In genomic region chr6:69790629-69791028, GRCh38 we compare ENCODE assay signal across 14 cellular contexts. TPM values are rescaled to one million over a fixed set of nuclear protein-coding genes. Genes with fewer than 3 reads are reported as not detected.
A peak's percentile ranks its signal among the peaks of the same experiment; 100 is the strongest.
DNase-seq lines count a peak whose midpoint lies in the region; ATAC-seq, FAIRE-seq and TF ChIP-seq lines count a peak whose summit lies in the region.
"Had no signal": no experiment of that assay in that cellular context is flagged by ENCODE, and none has a peak within 500 bp of the region (broad histone marks: within the 10 kb centered on the region; RNA-seq: fewer than 3 reads in every experiment).

No MANE protein-coding gene starts in this region.

- no peak overlapping the region for H4K8ac ChIP-seq in mesenchymal stem cell (ENCODE audit: low read length)

- H3K9me3 ChIP-seq in mesenchymal stem cell (ENCODE audit: control insufficient read depth, low read length) = no peaks in the 10 kb centered on the region
- H3K9me3 ChIP-seq in small intestine (ENCODE audit: control insufficient read depth, low read depth) = no peaks in the 10 kb centered on the region
- H3K9me3 ChIP-seq: tibial nerve had no signal

- peaks cover 7% of the 10 kb centered on the region for H3K36me3 Mint-ChIP-seq in nephron progenitor cell (ENCODE audit: low read depth)

- no peaks in the 10 kb centered on the region for H3K27me3 ChIP-seq in mesenchymal stem cell (ENCODE audit: control insufficient read depth in 1 of 2, insufficient read depth in 1 of 2, low read length in 2 of 2)
- H3K27me3 ChIP-seq in small intestine (ENCODE audit: control insufficient read depth in 2 of 2, insufficient read depth in 2 of 2, low read length in 2 of 2) = no peaks in the 10 kb centered on the region
- H3K27me3 ChIP-seq: tibial nerve had no signal

- H3K4me1 Mint-ChIP-seq in nephron progenitor cell = peaks cover 15% of the 10 kb centered on the region

- H3K4me3 Mint-ChIP-seq in nephron progenitor cell = no peak overlapping the region

- H3K4me2 ChIP-seq in mesenchymal stem cell (ENCODE audit: low read length, poor library complexity, severe bottlenecking) = peak overlapping the region; percentile 31

- 84% methylated on average over 1 of the region's 2 CpGs for WGBS in mesenchymal stem cell
- 52 to 67% (median 59%) methylated on average over 2 of the region's 2 CpGs for WGBS in small intestine, 3 donors

- no peaks in the 10 kb centered on the region for H3K27me3 Mint-ChIP-seq in nephron progenitor cell (ENCODE audit: low read depth, poor library complexity)

- no peak for FAIRE-seq in small intestine (lab: Jason Lieb, UNC)

- no peak for TF ChIP-seq CTCF in nephron progenitor cell (IDR thresholded peaks at IDR 0.05)

- H4K91ac ChIP-seq in mesenchymal stem cell (ENCODE audit: low read length) = no peak overlapping the region

- H3K14ac ChIP-seq in mesenchymal stem cell (ENCODE audit: low read length in 2 of 2) = no peak overlapping the region

- no peak overlapping the region for H2AK5ac ChIP-seq in mesenchymal stem cell (ENCODE audit: low read length, severe bottlenecking)

- H3K4me3 ChIP-seq in mesenchymal stem cell (ENCODE audit: insufficient read depth in 1 of 2, low read depth in 1 of 2, low read length in 2 of 2) (no peak overlapping the region), small intestine (ENCODE audit: low read depth in 1 of 2, low read length in 2 of 2) (no peak overlapping the region)
- H3K4me3 ChIP-seq: GM23248, tibial nerve had no signal

- no peak overlapping the region for H3K4ac ChIP-seq in mesenchymal stem cell (ENCODE audit: low read depth in 1 of 2, low read length in 2 of 2)

- H3K4me1 ChIP-seq in mesenchymal stem cell (ENCODE audit: control insufficient read depth, insufficient read depth, low read depth, low read length) = no peaks in the 10 kb centered on the region
- H3K4me1 ChIP-seq in small intestine (ENCODE audit: control insufficient read depth in 2 of 2, insufficient read depth in 1 of 2, low read depth in 1 of 2, low read length in 1 of 2) = peaks cover 7 to 12% of the 10 kb centered on the region in 2 donors

- no peak overlapping the region for H3K9ac ChIP-seq in mesenchymal stem cell (ENCODE audit: low read length)
- H3K9ac ChIP-seq: GM23248 had no signal

- H3K18ac ChIP-seq in mesenchymal stem cell (ENCODE audit: low read depth in 1 of 2, low read length in 2 of 2) = no peak overlapping the region

- H2AFZ ChIP-seq in mesenchymal stem cell (ENCODE audit: low read depth, low read length) = no peak overlapping the region
- H2AFZ ChIP-seq: GM23248 had no signal

- H3K9me3 Mint-ChIP-seq in nephron progenitor cell = no peaks in the 10 kb centered on the region

- ATAC-seq in GM18505 (IDR thresholded peaks at IDR 0.05; ENCODE audit: unreplicated experiment) (peak; percentile 6), GM21447 (IDR thresholded peaks at IDR 0.05; ENCODE audit: unreplicated experiment) (peak; percentile 20), HG03432 (IDR thresholded peaks at IDR 0.05; ENCODE audit: unreplicated experiment) (peak; percentile 14)

- H2BK5ac ChIP-seq in mesenchymal stem cell (ENCODE audit: low read depth, low read length, poor library complexity, severe bottlenecking) = no peak overlapping the region

- H2BK12ac ChIP-seq in mesenchymal stem cell (ENCODE audit: low read length in 2 of 2) = no peak overlapping the region

- no peak overlapping the region for H2BK120ac ChIP-seq in mesenchymal stem cell (ENCODE audit: low read depth, low read length)

- peaks cover 19% of the 10 kb centered on the region for H3K79me1 ChIP-seq in mesenchymal stem cell (replicated peaks; ENCODE audit: low read length, poor library complexity, severe bottlenecking)

- H2BK15ac ChIP-seq in mesenchymal stem cell (ENCODE audit: low read depth, poor library complexity, severe bottlenecking) = no peak overlapping the region

- H3K36me3 ChIP-seq in mesenchymal stem cell (ENCODE audit: control insufficient read depth in 1 of 2, insufficient read depth in 2 of 2, low read depth in 1 of 2, low read length in 2 of 2) = peaks cover 0 to 22% of the 10 kb centered on the region in 2 experiments
- peaks cover 1 to 2% of the 10 kb centered on the region in 2 donors for H3K36me3 ChIP-seq in small intestine (ENCODE audit: control insufficient read depth in 2 of 2, insufficient read depth in 2 of 2, low read length in 2 of 2)

- H3K27ac Mint-ChIP-seq in nephron progenitor cell = no peak overlapping the region

- no peak for TF ChIP-seq POLR2A in GM18505 (IDR thresholded peaks at IDR 0.05; ENCODE audit: borderline replicate concordance, extremely low read depth, insufficient read depth, insufficient read length)

- no peak overlapping the region for H3K23ac ChIP-seq in mesenchymal stem cell (ENCODE audit: low read length in 2 of 2)

- H3K27ac ChIP-seq in mesenchymal stem cell (ENCODE audit: low read length, poor library complexity, severe bottlenecking) (no peak overlapping the region), small intestine (ENCODE audit: low read depth in 1 of 2, low read length in 1 of 2) (no peak overlapping the region)
- H3K27ac ChIP-seq: GM23248, RWPE1 had no signal

- DNase-seq in mesenchymal stem cell = no peak
- DNase-seq in small intestine = no peak
- DNase-seq in nephron progenitor cell = no peak
- no peak for DNase-seq in NCI-H524 (lab: John Stamatoyannopoulos, UW)
- DNase-seq in NCI-H510A (lab: John Stamatoyannopoulos, UW) = no peak
- DNase-seq: anterior cingulate cortex, DMS79, NCI-H446 treated with DMSO at 0.1 percent for 48 hours had no signal

RNA-seq across cellular contexts. Expression of gene LMBRD1, which starts 6.2 kb away (rescaled TPM):
- 43.9 TPM for polyA plus RNA-seq in mesenchymal stem cell (2013, experiment 1 of 2)
- polyA plus RNA-seq in mesenchymal stem cell (2013, experiment 2 of 2) = 45.5 TPM
- 10 to 100 TPM; 23.5 to 38.6 (median 33.5) TPM for polyA plus RNA-seq in small intestine
